In the genomic region with DNA sequence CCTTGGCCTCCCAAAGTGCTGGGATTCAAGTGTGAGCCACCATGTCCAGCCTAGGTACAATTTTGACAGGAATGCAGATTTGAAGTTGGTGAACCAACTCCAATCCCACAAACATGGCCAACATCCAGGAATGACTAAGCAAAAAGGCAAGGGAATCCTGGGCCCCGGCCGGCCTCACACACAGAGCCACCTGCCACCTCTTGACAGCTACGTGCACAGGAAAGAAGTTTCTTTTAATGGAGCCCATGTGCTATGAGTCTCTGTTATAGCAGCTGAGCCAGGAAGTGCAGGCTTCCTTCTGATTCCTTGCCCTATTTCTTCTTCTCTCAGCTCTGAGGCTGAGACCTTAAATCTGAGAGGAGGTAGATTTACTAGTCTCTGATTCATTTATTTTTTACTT, we compare ENCODE assay signal across 8 cellular contexts. TPM values are rescaled to one million over a fixed set of nuclear protein-coding genes. Genes with fewer than 3 reads are reported as not detected.
DNase-seq lines count a peak whose midpoint lies in the region; ATAC-seq and TF ChIP-seq lines count a peak whose summit lies in the region.

No MANE protein-coding gene starts in this region.

- peak; percentile 25 for ATAC-seq in HG03108 (IDR thresholded peaks at IDR 0.05; ENCODE audit: unreplicated experiment)
- ATAC-seq in activated naive CD8-positive, alpha-beta T cell treated with anti-CD3 and anti-CD28 coated beads, Interleukin-2, amount 10 ng/mL, durations not matched to agents 7 days and 5 days (ENCODE audit: low read depth) = peak; percentile 36

- no peak overlapping the region for H3K4me3 ChIP-seq in effector memory CD4-positive, alpha-beta T cell (ENCODE audit: insufficient read depth, low read depth, low read length, poor library complexity, severe bottlenecking)
- H3K4me3 ChIP-seq in A673 (ENCODE audit: low read depth, low read length, poor library complexity, severe bottlenecking) = no peak overlapping the region

- H3K9me3 ChIP-seq in effector memory CD4-positive, alpha-beta T cell (ENCODE audit: control insufficient read depth, low read length) = no peaks in the 10 kb centered on the region
- H3K9me3 ChIP-seq in A673 (ENCODE audit: low read depth, low read length, poor library complexity, severe bottlenecking) = no peaks in the 10 kb centered on the region

- no peaks in the 10 kb centered on the region for H3K27me3 ChIP-seq in effector memory CD4-positive, alpha-beta T cell (replicated peaks; ENCODE audit: control insufficient read depth, insufficient read depth, low read length, poor library complexity, severe bottlenecking)
- H3K27me3 ChIP-seq in A673 (replicated peaks; ENCODE audit: insufficient read depth, low read depth, low read length, poor library complexity) = no peaks in the 10 kb centered on the region

- POLR2A ChIA-PET in activated naive CD8-positive, alpha-beta T cell treated with anti-CD3 and anti-CD28 coated beads, Interleukin-2, amount 10 ng/mL, durations not matched to agents 7 days and 5 days (lab: Charles Lee) = no interaction called here
- POLR2A ChIA-PET in A673 (lab: Charles Lee; ENCODE audit: low non-redundant PET) = no interaction called here

- DNase-seq in Calu3 = peak; percentile 45
- no peak for DNase-seq in activated naive CD8-positive, alpha-beta T cell treated with anti-CD3 and anti-CD28 coated beads, Interleukin-2, amount 10 ng/mL, durations not matched to agents 7 days and 5 days
- DNase-seq in kidney glomerular epithelial cell (lab: John Stamatoyannopoulos, UW) = peak; percentile 50
- no peak for DNase-seq in OCI-M1 (lab: John Stamatoyannopoulos, UW)
- DNase-seq in effector memory CD4-positive, alpha-beta T cell = no peak
- no peak for DNase-seq in A673 (ENCODE audit: low spot score)
- no peak for DNase-seq in globus pallidus (ENCODE audit: low spot score)

- no peak overlapping the region for H3K27ac ChIP-seq in effector memory CD4-positive, alpha-beta T cell (ENCODE audit: insufficient read depth, low read length, poor library complexity, severe bottlenecking)
- H3K27ac ChIP-seq in A673 (ENCODE audit: low read depth, low read length, poor library complexity, severe bottlenecking) = no peak overlapping the region

- peaks cover 6% of the 10 kb centered on the region for H3K36me3 Mint-ChIP-seq in Calu3 (ENCODE audit: insufficient read depth, unreplicated experiment)
- H3K36me3 Mint-ChIP-seq in activated naive CD8-positive, alpha-beta T cell treated with anti-CD3 and anti-CD28 coated beads, Interleukin-2, amount 10 ng/mL, durations not matched to agents 7 days and 5 days = no peaks in the 10 kb centered on the region

- CTCF ChIA-PET in Calu3 (lab: Charles Lee) (interaction anchor here (1.6 kb wide), 1 partner anchor 37 kb away, joined by 3 read pairs; no protein-coding TSS in a partner anchor), A673 (lab: Charles Lee) (no interaction called here)

- TF ChIP-seq CTCF in Calu3 (IDR thresholded peaks at IDR 0.05; ENCODE audit: unreplicated experiment) = no peak
- no peak for TF ChIP-seq CTCF in A673 (conservative IDR thresholded peaks at IDR 0.05; ENCODE audit: low read depth, low read length)

- peaks cover 26% of the 10 kb centered on the region for H3K4me1 Mint-ChIP-seq in Calu3 (ENCODE audit: low read depth, unreplicated experiment)
- peaks cover 10% of the 10 kb centered on the region for H3K4me1 Mint-ChIP-seq in activated naive CD8-positive, alpha-beta T cell treated with anti-CD3 and anti-CD28 coated beads, Interleukin-2, amount 10 ng/mL, durations not matched to agents 7 days and 5 days

- peak overlapping the region; percentile 45 for H3K27ac Mint-ChIP-seq in Calu3 (ENCODE audit: unreplicated experiment)
- no peak overlapping the region for H3K27ac Mint-ChIP-seq in activated naive CD8-positive, alpha-beta T cell treated with anti-CD3 and anti-CD28 coated beads, Interleukin-2, amount 10 ng/mL, durations not matched to agents 7 days and 5 days

- H3K4me3 Mint-ChIP-seq in Calu3 (ENCODE audit: low read depth, unreplicated experiment) = no peak overlapping the region
- no peak overlapping the region for H3K4me3 Mint-ChIP-seq in activated naive CD8-positive, alpha-beta T cell treated with anti-CD3 and anti-CD28 coated beads, Interleukin-2, amount 10 ng/mL, durations not matched to agents 7 days and 5 days

- no peaks in the 10 kb centered on the region for H3K27me3 Mint-ChIP-seq in Calu3 (ENCODE audit: unreplicated experiment)
- H3K27me3 Mint-ChIP-seq in activated naive CD8-positive, alpha-beta T cell treated with anti-CD3 and anti-CD28 coated beads, Interleukin-2, amount 10 ng/mL, durations not matched to agents 7 days and 5 days = peaks cover 14% of the 10 kb centered on the region

- no peaks in the 10 kb centered on the region for H3K36me3 ChIP-seq in effector memory CD4-positive, alpha-beta T cell (ENCODE audit: control insufficient read depth, insufficient read depth, low read length)
- H3K36me3 ChIP-seq in A673 (ENCODE audit: insufficient read depth, low read length, poor library complexity, severe bottlenecking) = no peaks in the 10 kb centered on the region

- H3K4me1 ChIP-seq in effector memory CD4-positive, alpha-beta T cell (ENCODE audit: control insufficient read depth, insufficient read depth, low read length, poor library complexity, severe bottlenecking) = no peaks in the 10 kb centered on the region
- no peaks in the 10 kb centered on the region for H3K4me1 ChIP-seq in A673 (ENCODE audit: insufficient read depth, low read length, poor library complexity, severe bottlenecking)

- BruUV-seq in Calu3 (replicated peaks; lab: Mats Ljungman, UMichigan) (no TSS peak), A673 (replicated peaks; lab: Mats Ljungman, UMichigan) (no TSS peak)

- intact Hi-C loops in Calu3 (cut with micrococcal nuclease; ENCODE audit: unreplicated experiment) (no loop called here), A673 (cut with micrococcal nuclease; ENCODE audit: unreplicated experiment) (no loop called here)

- H3K9me3 Mint-ChIP-seq in Calu3 (ENCODE audit: low read depth, unreplicated experiment) = no peaks in the 10 kb centered on the region
- no peaks in the 10 kb centered on the region for H3K9me3 Mint-ChIP-seq in activated naive CD8-positive, alpha-beta T cell treated with anti-CD3 and anti-CD28 coated beads, Interleukin-2, amount 10 ng/mL, durations not matched to agents 7 days and 5 days

RNA-seq across cellular contexts. Expression of a gene that starts 8.8 kb away (rescaled TPM):
- 0.42 and 0.98 TPM in 2 replicates for total RNA-seq in Calu3 (2022)
- total RNA-seq in activated naive CD8-positive, alpha-beta T cell treated with anti-CD3 and anti-CD28 coated beads, Interleukin-2, amount 10 ng/mL, durations not matched to agents 7 days and 5 days = not detected
- total RNA-seq in A673 (2021) = not detected in 2 replicates

RNA-seq across cellular contexts. Expression of a gene that starts 46.3 kb away (rescaled TPM):
- total RNA-seq in Calu3 (2022) (not detected in 2 replicates), A673 (2021) (7.6 and 8.2 TPM in 2 replicates)
- total RNA-seq in activated naive CD8-positive, alpha-beta T cell treated with anti-CD3 and anti-CD28 coated beads, Interleukin-2, amount 10 ng/mL, durations not matched to agents 7 days and 5 days = under 1 TPM; 0.79 to 0.97 TPM

Comparison
In these comparisons a context has a peak if more than half of its experiments do, and no peak if none do; other contexts are left out.
1. DNase-seq: peak in Calu3 (single experiment) and kidney glomerular epithelial cell (single experiment); none in activated naive CD8-positive, alpha-beta T cell treated with anti-CD3 and anti-CD28 coated beads, Interleukin-2, amount 10 ng/mL, durations not matched to agents 7 days and 5 days (single experiment), OCI-M1 (single experiment), effector memory CD4-positive, alpha-beta T cell (0 of 3), A673 (single experiment) and globus pallidus (single experiment).